ENCODE assay signal across 23 cellular contexts in genomic region chr9:130237071-130237470, GRCh38. TPM values are rescaled to one million over a fixed set of nuclear protein-coding genes. Genes with fewer than 3 reads are reported as not detected.
DNase-seq lines count a peak whose midpoint lies in the region; ATAC-seq and TF ChIP-seq lines count a peak whose summit lies in the region.
"Had no signal": no experiment of that assay in that cellular context is flagged by ENCODE, and none has a peak within 500 bp of the region (broad histone marks: within the 10 kb centered on the region; RNA-seq: fewer than 3 reads in every experiment).

No MANE protein-coding gene starts in this region.

- in situ Hi-C loops in transverse colon (cut with MboI; ENCODE audit: low pct_ligation_motif_present in 1 of 4, low pct_unique_long_range_greater_than_20kb in 1 of 4, low sequenced_read_pairs in 3 of 4): loop anchor here (5.0 to 25.0 kb wide), 4 partner anchors 122 to 350 kb away; no protein-coding TSS in a partner anchor

- H3K27me3 ChIP-seq in lower lobe of right lung (ENCODE audit: low read depth) (no peaks in the 10 kb centered on the region), transverse colon (no peaks in the 10 kb centered on the region)

- H3K36me3 ChIP-seq in lower lobe of right lung (no peaks in the 10 kb centered on the region), transverse colon (no peaks in the 10 kb centered on the region)

- WGBS in transverse colon (ENCODE audit: low coverage in 1 of 2), 2 donors: 66 to 71% methylated on average over 4 to 11 of the region's 11 CpGs

- intact Hi-C loops in lower lobe of right lung (cut with DNase I) (loop anchor here (10.0 kb wide), 1 partner anchor 132 kb away; no protein-coding TSS in a partner anchor), transverse colon (cut with DNase I; ENCODE audit: low total_unique reads) (loop anchor here (10.0 kb wide), 1 partner anchor 352 kb away; no protein-coding TSS in a partner anchor)

- H3K36me3 Mint-ChIP-seq in endothelial cell (ENCODE audit: low read depth, unreplicated experiment): no peaks in the 10 kb centered on the region

- no peaks in the 10 kb centered on the region for H3K27me3 Mint-ChIP-seq in endothelial cell (ENCODE audit: unreplicated experiment)

- no peak for TF ChIP-seq POLR2A in transverse colon (IDR thresholded peaks at IDR 0.05)

- ATAC-seq in lower lobe of right lung (no peak), GM18868 (IDR thresholded peaks at IDR 0.05; ENCODE audit: unreplicated experiment) (no peak)
- ATAC-seq: left cardiac atrium; mucosa of descending colon; stimulated activated naive CD8-positive, alpha-beta T cell treated with anti-CD3 and anti-CD28 coated beads, Interleukin-15, Interleukin-2, amounts not matched to agents 100 U/mL and 50 U/mL, for 24 hours had no signal

- H3K4me3 ChIP-seq in lower lobe of right lung (no peak overlapping the region), transverse colon (no peak overlapping the region)
- H3K4me3 ChIP-seq: mucosa of descending colon, PC-9 had no signal

- H3K9me3 ChIP-seq in lower lobe of right lung (no peaks in the 10 kb centered on the region), transverse colon (no peaks in the 10 kb centered on the region)
- H3K9me3 ChIP-seq: mucosa of descending colon, SK-N-SH had no signal

- no peak for TF ChIP-seq EP300 in transverse colon (IDR thresholded peaks at IDR 0.05; ENCODE audit: low read depth)

- TF ChIP-seq CTCF in endothelial cell (IDR thresholded peaks at IDR 0.05; ENCODE audit: unreplicated experiment): no peak
- TF ChIP-seq CTCF in lower lobe of right lung (IDR thresholded peaks at IDR 0.05): no peak
- no peak for TF ChIP-seq CTCF in transverse colon (IDR thresholded peaks at IDR 0.05)

- H3K27ac ChIP-seq in lower lobe of right lung (peak overlapping the region; percentile 36), transverse colon (peak overlapping the region; percentile 66 to 79 (median 70))
- H3K27ac ChIP-seq: PC-9 had no signal

- H3K4me3 Mint-ChIP-seq in endothelial cell (ENCODE audit: unreplicated experiment): no peak overlapping the region

- peaks cover 16% of the 10 kb centered on the region for H3K4me1 Mint-ChIP-seq in endothelial cell (ENCODE audit: unreplicated experiment)

- DNase-seq in HPDE6-E6E7 (ENCODE audit: extremely low spot score): peak; percentile 52
- DNase-seq in endothelial cell (ENCODE audit: low spot score): no peak
- no peak for DNase-seq in lower lobe of right lung
- no peak for DNase-seq in transverse colon
- no peak for DNase-seq in iPS-NIHi7 (ENCODE audit: extremely low spot score)
- no peak for DNase-seq in epidermal melanocyte (ENCODE audit: insufficient read length, low spot score)
- no peak for DNase-seq in NCI-H146 treated with DMSO at 0.1 percent for 48 hours (lab: John Stamatoyannopoulos, UW; ENCODE audit: unreplicated experiment)
- DNase-seq: activated effector memory CD4-positive, alpha-beta T cell treated with Interleukin-2 at 50 U/mL for 16 hours; AML-193; amniotic stem cell; caudate nucleus; effector CD4-positive, alpha-beta T cell; hypothalamus; left cardiac atrium; mucosa of descending colon; NCI-H2171; NCI-H748 treated with DMSO at 0.1 percent for 48 hours; PC-9; SK-N-SH; stimulated activated CD4-positive, alpha-beta T cell treated with anti-CD3 and anti-CD28 coated beads, Interleukin-1b, Interleukin-23, amount 100 ng/mL, for 48 hours; stimulated activated naive CD8-positive, alpha-beta T cell treated with anti-CD3 and anti-CD28 coated beads, Interleukin-15, Interleukin-2, amounts not matched to agents 100 U/mL and 50 U/mL, for 24 hours; T-helper 9 cell had no signal

- no peaks in the 10 kb centered on the region for H3K9me3 Mint-ChIP-seq in endothelial cell (ENCODE audit: unreplicated experiment)

- peak overlapping the region; percentile 58 for H3K27ac Mint-ChIP-seq in endothelial cell (ENCODE audit: unreplicated experiment)

- H3K4me1 ChIP-seq in lower lobe of right lung: peaks cover 20% of the 10 kb centered on the region
- peaks cover 3 to 17% (median 13%) of the 10 kb centered on the region in 4 donors for H3K4me1 ChIP-seq in transverse colon

RNA-seq across cellular contexts. Expression of gene HMCN2, which starts 28.5 kb away (rescaled TPM):
- total RNA-seq in endothelial cell (ENCODE audit: unreplicated experiment) (29.6 TPM), lower lobe of right lung (4.7 TPM), transverse colon (10 to 100 TPM in 3 of 4 donors, 1 to 10 TPM in 1; 7.8 to 40.0 (median 15.2) TPM)
